Comparison of ENCODE assay signal across 8 cellular contexts in the genomic region with DNA sequence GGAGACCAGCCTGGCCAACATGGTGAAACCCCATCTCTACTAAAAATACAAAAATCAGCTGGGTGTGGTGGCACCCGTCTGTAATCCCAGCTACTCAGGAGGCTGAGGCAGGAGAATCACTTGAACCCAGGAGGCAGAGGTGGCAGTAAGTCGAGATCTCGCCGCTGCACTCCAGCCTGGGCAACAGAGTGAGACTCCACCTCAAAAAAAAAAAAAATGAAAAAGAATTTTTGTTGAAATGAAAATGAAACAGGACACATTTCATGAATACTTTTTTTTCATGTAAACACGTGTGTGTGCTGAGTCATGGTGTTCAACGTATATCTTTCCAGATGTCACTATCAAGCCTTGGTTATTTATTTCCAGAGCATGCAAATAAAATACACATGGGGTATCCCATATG. TPM values are rescaled to one million over a fixed set of nuclear protein-coding genes. Genes with fewer than 3 reads are reported as not detected.
DNase-seq lines count a peak whose midpoint lies in the region; ATAC-seq, FAIRE-seq and TF ChIP-seq lines count a peak whose summit lies in the region.
"Not testable (repeated sequence)": the region's sequence is repeated elsewhere in the genome, so short reads cannot be mapped to it uniquely, and the experiment has no call there.

No MANE protein-coding gene starts in this region.

- POLR2A ChIA-PET in A549 (lab: Yijun Ruan, JAX); PC-3 (lab: Charles Lee; ENCODE audit: unreplicated experiment); activated CD4-positive, alpha-beta memory T cell treated with anti-CD3 and anti-CD28 coated beads, Interleukin-2, amount 10 ng/mL, durations not matched to agents 7 days and 5 days (lab: Charles Lee): not testable (repeated sequence)

- H3K4me1 Mint-ChIP-seq in activated CD4-positive, alpha-beta memory T cell treated with anti-CD3 and anti-CD28 coated beads, Interleukin-2, amount 10 ng/mL, durations not matched to agents 7 days and 5 days: peaks cover 17% of the 10 kb centered on the region

- peak overlapping the region; percentile 23; the same call in 1 of the 3 replicates for H3K4me2 ChIP-seq in A549
- H3K4me2 ChIP-seq in MM.1S (ENCODE audit: low read depth, low read length): peak overlapping the region; percentile 43
- H3K4me2 ChIP-seq in PC-3 (ENCODE audit: low read length): not testable (repeated sequence)

- not testable (repeated sequence) for H3K4me3 Mint-ChIP-seq in activated CD4-positive, alpha-beta memory T cell treated with anti-CD3 and anti-CD28 coated beads, Interleukin-2, amount 10 ng/mL, durations not matched to agents 7 days and 5 days

- not testable (repeated sequence) for H4K20me1 ChIP-seq in MM.1S (ENCODE audit: insufficient read depth, low read length); PC-3 (ENCODE audit: low read length)

- H3K36me3 Mint-ChIP-seq in activated CD4-positive, alpha-beta memory T cell treated with anti-CD3 and anti-CD28 coated beads, Interleukin-2, amount 10 ng/mL, durations not matched to agents 7 days and 5 days (ENCODE audit: low read depth): not testable (repeated sequence)

- H3K27ac ChIP-seq in A549 (peak overlapping the region in 1 of 2 experiments; percentile 68; a peak in 3 of 6 replicates), MM.1S (ENCODE audit: low read length) (peak overlapping the region; percentile 11; the same call in 1 of the 2 replicates)
- H3K27ac ChIP-seq in PC-3 (ENCODE audit: low read length): not testable (repeated sequence)

- DNase-seq in A549 (ENCODE audit: low read depth in 1 of 2, low spot score in 1 of 2); activated CD4-positive, alpha-beta memory T cell treated with anti-CD3 and anti-CD28 coated beads, Interleukin-2, amount 10 ng/mL, durations not matched to agents 7 days and 5 days: not testable (repeated sequence)
- DNase-seq in GM06990 (ENCODE audit: extremely low read depth, insufficient read length) (peak; percentile 31), MM.1S (peak; percentile 88), PC-3 (peak; percentile 26), bronchial epithelial cell (ENCODE audit: low read depth) (peak; percentile 10), iris pigment epithelial cell (ENCODE audit: low read depth) (peak; percentile 47)

- not testable (repeated sequence) for H3F3A ChIP-seq in MM.1S (ENCODE audit: insufficient read depth, low read length); PC-3 (ENCODE audit: low read length, unreplicated experiment)

- not testable (repeated sequence) for H3K9me3 Mint-ChIP-seq in activated CD4-positive, alpha-beta memory T cell treated with anti-CD3 and anti-CD28 coated beads, Interleukin-2, amount 10 ng/mL, durations not matched to agents 7 days and 5 days

- CTCF ChIA-PET in A549 (lab: Yijun Ruan, JAX): interaction anchor here (0.9 to 5.9 kb wide), 8 partner anchors 10 to 112 kb away, joined by 3 to 35 read pairs (median 4); no protein-coding TSS in a partner anchor
- CTCF ChIA-PET in PC-3 (lab: Charles Lee): not testable (repeated sequence)
- CTCF ChIA-PET in activated CD4-positive, alpha-beta memory T cell treated with anti-CD3 and anti-CD28 coated beads, Interleukin-2, amount 10 ng/mL, durations not matched to agents 7 days and 5 days (lab: Charles Lee): interaction anchor here (1.4 kb wide), 1 partner anchor 116 kb away, joined by 5 read pairs; no protein-coding TSS in a partner anchor

- FAIRE-seq in A549 (lab: Jason Lieb, UNC); bronchial epithelial cell (lab: Jason Lieb, UNC): not testable (repeated sequence)

- not testable (repeated sequence) for H3K9me3 ChIP-seq in A549; MM.1S (replicated peaks; ENCODE audit: insufficient read depth, low read length); PC-3 (ENCODE audit: low read length)

- not testable (repeated sequence) for H3K27me3 ChIP-seq in GM06990 (replicated peaks; ENCODE audit: control insufficient read depth, insufficient read depth, low read length); MM.1S (replicated peaks; ENCODE audit: insufficient read depth, low read length); PC-3 (ENCODE audit: low read length); bronchial epithelial cell (ENCODE audit: control insufficient read depth, insufficient read depth, low read length)

- TF ChIP-seq CTCF in A549 (IDR thresholded peaks at IDR 0.05); GM06990 (IDR thresholded peaks at IDR 0.05; ENCODE audit: insufficient read depth, low read length, poor library complexity, severe bottlenecking); MM.1S (IDR thresholded peaks at IDR 0.05; ENCODE audit: low read length); PC-3 (conservative IDR thresholded peaks at IDR 0.05; ENCODE audit: low read depth, low read length); bronchial epithelial cell (IDR thresholded peaks at IDR 0.05; ENCODE audit: insufficient read depth, low read length, severe bottlenecking): not testable (repeated sequence)

- H3K9me2 ChIP-seq in MM.1S (replicated peaks; ENCODE audit: insufficient read depth, low read length); PC-3 (replicated peaks; ENCODE audit: low read length): not testable (repeated sequence)

- H2AFZ ChIP-seq in MM.1S (ENCODE audit: low read length): peak overlapping the region; percentile 36
- H2AFZ ChIP-seq in PC-3 (ENCODE audit: low read length): not testable (repeated sequence)

- TF ChIP-seq RAD21 in A549 (conservative IDR thresholded peaks at IDR 0.05 in 1 of 2, IDR thresholded peaks at IDR 0.05 in 1 of 2): not testable (repeated sequence)

- not testable (repeated sequence) for H3K36me3 ChIP-seq in GM06990 (ENCODE audit: control insufficient read depth, insufficient read depth, low read length); MM.1S (replicated peaks; ENCODE audit: insufficient read depth, low read length); PC-3 (ENCODE audit: low read depth, low read length); bronchial epithelial cell (ENCODE audit: control insufficient read depth, insufficient read depth, low read length)

- intact Hi-C loops in PC-3 (cut with micrococcal nuclease): not testable (repeated sequence)

- BruUV-seq in PC-3 (replicated peaks; lab: Mats Ljungman, UMichigan): not testable (repeated sequence)

- 68% methylated on average over 6 of the region's 6 CpGs for WGBS in A549 (ENCODE audit: missing lambda C conversion rate)

- H3K79me2 ChIP-seq in MM.1S (ENCODE audit: low read length); PC-3 (ENCODE audit: low read length): not testable (repeated sequence)

- H3K27ac Mint-ChIP-seq in activated CD4-positive, alpha-beta memory T cell treated with anti-CD3 and anti-CD28 coated beads, Interleukin-2, amount 10 ng/mL, durations not matched to agents 7 days and 5 days: peak overlapping the region; percentile 17

- H3K4me1 ChIP-seq in A549: peaks cover 11% of the 10 kb centered on the region
- not testable (repeated sequence) for H3K4me1 ChIP-seq in MM.1S (ENCODE audit: low read length); PC-3 (ENCODE audit: insufficient read depth, low read length)

- peaks cover 41% of the 10 kb centered on the region for H3K27me3 Mint-ChIP-seq in activated CD4-positive, alpha-beta memory T cell treated with anti-CD3 and anti-CD28 coated beads, Interleukin-2, amount 10 ng/mL, durations not matched to agents 7 days and 5 days

- H3K9ac ChIP-seq in MM.1S (ENCODE audit: low read length): peak overlapping the region; percentile 1; the same call in 1 of the 2 replicates
- H3K9ac ChIP-seq in PC-3 (ENCODE audit: low read length): not testable (repeated sequence)

- ATAC-seq in A549, PC-3: not testable (repeated sequence)
- ATAC-seq in GM21447 (IDR thresholded peaks at IDR 0.05; ENCODE audit: unreplicated experiment): peak; percentile 61

- not testable (repeated sequence) for TF ChIP-seq POLR2A in A549 (IDR thresholded peaks at IDR 0.05; ENCODE audit: low read length)

- not testable (repeated sequence) for H3K4me3 ChIP-seq in A549; GM06990 (replicated peaks; ENCODE audit: low read depth, low read length); PC-3 (ENCODE audit: low read length); bronchial epithelial cell (ENCODE audit: low read depth, low read length)
- H3K4me3 ChIP-seq in MM.1S (ENCODE audit: low read length): peak overlapping the region; percentile 20; the same call in 1 of the 2 replicates

- TF ChIP-seq EP300 in A549 (IDR thresholded peaks at IDR 0.05): not testable (repeated sequence)

TF ChIP-seq in A549, 52 proteins besides CTCF, POLR2A, EP300 and RAD21:
- TF ChIP-seq MAFK (IDR thresholded peaks at IDR 0.05; ENCODE audit: partially characterized antibody) (peak; percentile 82), NFE2L2 (conservative IDR thresholded peaks at IDR 0.05; ENCODE audit: low read length) (peak; percentile 51)

RNA-seq across cellular contexts. Expression of gene LRRN2, which starts 5.8 kb away (rescaled TPM):
- polyA plus RNA-seq in A549 (2011; rRNA removed): 3.6 and 4.3 TPM in 2 replicates
- 5.4 and 7.8 TPM in 2 replicates for polyA plus RNA-seq in A549 (2012; cell fraction: cytosol; rRNA removed)
- 15.3 and 18.8 TPM in 2 replicates for polyA plus RNA-seq in A549 (2012; cell fraction: nucleus; rRNA removed)
- polyA plus RNA-seq in A549 (2017; fragmentation: RNase III; extraction: RNeasy Plus Mini Kit Qiagen cat#74134 plus additional on column Dnase treatment): 5.7 to 6.8 TPM (median 6.6 TPM) in 3 replicates
- 2.3 and 3.1 TPM in 2 replicates for polyA minus RNA-seq in A549 (2011; rRNA and poly(A)+ RNA removed)
- 5.0 and 9.0 TPM in 2 replicates for total RNA-seq in PC-3 (2014; rRNA removed)
- total RNA-seq in activated CD4-positive, alpha-beta memory T cell treated with anti-CD3 and anti-CD28 coated beads, Interleukin-2, amount 10 ng/mL, durations not matched to agents 7 days and 5 days: under 1 TPM; 0.10 to 0.25 TPM
- total RNA-seq in bronchial epithelial cell: not detected in 2 replicates
